1 cellular context compared by ENCODE assay signal in the genomic region with DNA sequence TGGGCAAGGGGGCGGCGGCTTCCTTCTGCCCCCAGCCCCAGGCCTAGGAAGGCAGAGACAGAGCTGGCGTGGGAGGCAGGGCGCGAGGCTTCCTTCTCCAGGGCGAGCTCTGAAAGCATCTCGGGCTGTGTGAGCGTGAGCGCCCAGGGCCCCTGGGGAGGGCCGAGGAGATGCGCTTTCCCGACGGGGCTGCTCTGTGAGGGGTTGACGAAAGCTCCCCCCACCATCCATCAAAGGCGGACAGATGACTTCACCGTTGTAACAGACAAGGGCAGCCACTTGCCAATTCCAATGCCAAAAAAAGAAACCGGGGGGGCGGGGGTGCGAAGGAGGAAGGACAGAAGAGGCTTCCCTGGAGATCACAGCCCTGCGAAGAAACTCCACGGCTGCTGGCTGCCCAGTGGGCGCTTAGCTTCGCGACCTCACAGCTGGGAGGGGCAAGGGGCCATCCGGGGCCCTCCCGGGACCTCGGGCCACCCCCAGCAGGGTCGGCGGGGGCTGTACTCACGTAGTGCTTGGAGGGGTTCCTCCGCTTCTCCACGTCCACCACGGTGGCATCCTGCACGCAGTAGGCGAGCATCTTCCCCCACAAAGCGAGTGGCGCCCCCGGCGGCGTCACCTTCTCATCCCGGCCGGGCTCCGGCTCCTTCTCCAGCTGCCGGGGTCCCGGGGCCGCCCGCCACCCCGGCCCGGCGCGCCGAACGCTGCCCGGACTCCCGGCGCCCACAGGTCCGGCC.
TF ChIP-seq lines count a peak whose summit lies in the region.

No MANE protein-coding gene starts in this region.

TF ChIP-seq in HepG2, 621 proteins besides CTCF, POLR2A, EP300 and RAD21 (continued from another document):
- TF ChIP-seq FUBP1 (CRISPR knock-in tag; IDR thresholded peaks at IDR 0.05; ENCODE audit: borderline replicate concordance) (no peak), ZNF136 (CRISPR knock-in tag; IDR thresholded peaks at IDR 0.05; ENCODE audit: low read depth) (no peak), DNMT3B (CRISPR knock-in tag; conservative IDR thresholded peaks at IDR 0.05) (no peak), HNRNPL (IDR thresholded peaks at IDR 0.05; ENCODE audit: low read depth, low read length) (0 out of 2 replicates have a peak, but pooled peaks have one; percentile 33), ZNF614 (CRISPR knock-in tag; IDR thresholded peaks at IDR 0.05; ENCODE audit: borderline replicate concordance) (no peak), ZBTB2 (CRISPR knock-in tag; IDR thresholded peaks at IDR 0.05; ENCODE audit: low read depth) (0 out of 2 replicates have a peak, but pooled peaks have one; percentile 12), RBM39 (IDR thresholded peaks at IDR 0.05; ENCODE audit: low read depth, low read length, poor library complexity, severe bottlenecking) (no peak), GABPB1 (CRISPR knock-in tag; IDR thresholded peaks at IDR 0.05) (peak; percentile 23; the same call in 1 of the 2 replicates), NFE2L2 (IDR thresholded peaks at IDR 0.05; ENCODE audit: low read length) (no peak), TRIM22 (IDR thresholded peaks at IDR 0.05) (no peak), GZF1 (CRISPR knock-in tag; IDR thresholded peaks at IDR 0.05) (0 out of 2 replicates have a peak, but pooled peaks have one; percentile 30), ZNF383 (CRISPR knock-in tag; IDR thresholded peaks at IDR 0.05; ENCODE audit: borderline replicate concordance) (no peak), FOSL1 (CRISPR knock-in tag; IDR thresholded peaks at IDR 0.05; ENCODE audit: borderline replicate concordance) (no peak), ZFP1 (CRISPR knock-in tag; IDR thresholded peaks at IDR 0.05) (no peak), TFAP4 (IDR thresholded peaks at IDR 0.05; ENCODE audit: borderline replicate concordance, low read depth) (0 out of 2 replicates have a peak, but pooled peaks have one; percentile 14), STAT6 (CRISPR knock-in tag; IDR thresholded peaks at IDR 0.05; ENCODE audit: borderline replicate concordance) (no peak), ZNF207 (IDR thresholded peaks at IDR 0.05; ENCODE audit: borderline replicate concordance) (no peak), HES4 (CRISPR knock-in tag; IDR thresholded peaks at IDR 0.05; ENCODE audit: borderline replicate concordance) (no peak), ZNF674 (CRISPR knock-in tag; IDR thresholded peaks at IDR 0.05; ENCODE audit: low read depth) (no peak), KDM5A (IDR thresholded peaks at IDR 0.05; ENCODE audit: borderline replicate concordance, low read length) (0 out of 2 replicates have a peak, but pooled peaks have one; percentile 2), MNT (IDR thresholded peaks at IDR 0.05) (no peak)
- TF ChIP-seq, protein P1, sequence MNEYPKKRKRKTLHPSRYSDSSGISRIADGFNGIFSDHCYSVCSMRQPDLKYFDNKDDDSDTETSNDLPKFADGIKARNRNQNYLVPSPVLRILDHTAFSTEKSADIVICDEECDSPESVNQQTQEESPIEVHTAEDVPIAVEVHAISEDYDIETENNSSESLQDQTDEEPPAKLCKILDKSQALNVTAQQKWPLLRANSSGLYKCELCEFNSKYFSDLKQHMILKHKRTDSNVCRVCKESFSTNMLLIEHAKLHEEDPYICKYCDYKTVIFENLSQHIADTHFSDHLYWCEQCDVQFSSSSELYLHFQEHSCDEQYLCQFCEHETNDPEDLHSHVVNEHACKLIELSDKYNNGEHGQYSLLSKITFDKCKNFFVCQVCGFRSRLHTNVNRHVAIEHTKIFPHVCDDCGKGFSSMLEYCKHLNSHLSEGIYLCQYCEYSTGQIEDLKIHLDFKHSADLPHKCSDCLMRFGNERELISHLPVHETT (CRISPR knock-in tag; conservative IDR thresholded peaks at IDR 0.05): no peak
- TF ChIP-seq, protein P2, sequence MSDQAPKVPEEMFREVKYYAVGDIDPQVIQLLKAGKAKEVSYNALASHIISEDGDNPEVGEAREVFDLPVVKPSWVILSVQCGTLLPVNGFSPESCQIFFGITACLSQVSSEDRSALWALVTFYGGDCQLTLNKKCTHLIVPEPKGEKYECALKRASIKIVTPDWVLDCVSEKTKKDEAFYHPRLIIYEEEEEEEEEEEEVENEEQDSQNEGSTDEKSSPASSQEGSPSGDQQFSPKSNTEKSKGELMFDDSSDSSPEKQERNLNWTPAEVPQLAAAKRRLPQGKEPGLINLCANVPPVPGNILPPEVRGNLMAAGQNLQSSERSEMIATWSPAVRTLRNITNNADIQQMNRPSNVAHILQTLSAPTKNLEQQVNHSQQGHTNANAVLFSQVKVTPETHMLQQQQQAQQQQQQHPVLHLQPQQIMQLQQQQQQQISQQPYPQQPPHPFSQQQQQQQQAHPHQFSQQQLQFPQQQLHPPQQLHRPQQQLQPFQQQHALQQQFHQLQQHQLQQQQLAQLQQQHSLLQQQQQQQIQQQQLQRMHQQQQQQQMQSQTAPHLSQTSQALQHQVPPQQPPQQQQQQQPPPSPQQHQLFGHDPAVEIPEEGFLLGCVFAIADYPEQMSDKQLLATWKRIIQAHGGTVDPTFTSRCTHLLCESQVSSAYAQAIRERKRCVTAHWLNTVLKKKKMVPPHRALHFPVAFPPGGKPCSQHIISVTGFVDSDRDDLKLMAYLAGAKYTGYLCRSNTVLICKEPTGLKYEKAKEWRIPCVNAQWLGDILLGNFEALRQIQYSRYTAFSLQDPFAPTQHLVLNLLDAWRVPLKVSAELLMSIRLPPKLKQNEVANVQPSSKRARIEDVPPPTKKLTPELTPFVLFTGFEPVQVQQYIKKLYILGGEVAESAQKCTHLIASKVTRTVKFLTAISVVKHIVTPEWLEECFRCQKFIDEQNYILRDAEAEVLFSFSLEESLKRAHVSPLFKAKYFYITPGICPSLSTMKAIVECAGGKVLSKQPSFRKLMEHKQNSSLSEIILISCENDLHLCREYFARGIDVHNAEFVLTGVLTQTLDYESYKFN (CRISPR knock-in tag; conservative IDR thresholded peaks at IDR 0.05): no peak
- TF ChIP-seq, protein P3, sequence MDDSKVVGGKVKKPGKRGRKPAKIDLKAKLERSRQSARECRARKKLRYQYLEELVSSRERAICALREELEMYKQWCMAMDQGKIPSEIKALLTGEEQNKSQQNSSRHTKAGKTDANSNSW (CRISPR knock-in tag; IDR thresholded peaks at IDR 0.05; ENCODE audit: borderline replicate concordance): no peak
- TF ChIP-seq, protein P4, sequence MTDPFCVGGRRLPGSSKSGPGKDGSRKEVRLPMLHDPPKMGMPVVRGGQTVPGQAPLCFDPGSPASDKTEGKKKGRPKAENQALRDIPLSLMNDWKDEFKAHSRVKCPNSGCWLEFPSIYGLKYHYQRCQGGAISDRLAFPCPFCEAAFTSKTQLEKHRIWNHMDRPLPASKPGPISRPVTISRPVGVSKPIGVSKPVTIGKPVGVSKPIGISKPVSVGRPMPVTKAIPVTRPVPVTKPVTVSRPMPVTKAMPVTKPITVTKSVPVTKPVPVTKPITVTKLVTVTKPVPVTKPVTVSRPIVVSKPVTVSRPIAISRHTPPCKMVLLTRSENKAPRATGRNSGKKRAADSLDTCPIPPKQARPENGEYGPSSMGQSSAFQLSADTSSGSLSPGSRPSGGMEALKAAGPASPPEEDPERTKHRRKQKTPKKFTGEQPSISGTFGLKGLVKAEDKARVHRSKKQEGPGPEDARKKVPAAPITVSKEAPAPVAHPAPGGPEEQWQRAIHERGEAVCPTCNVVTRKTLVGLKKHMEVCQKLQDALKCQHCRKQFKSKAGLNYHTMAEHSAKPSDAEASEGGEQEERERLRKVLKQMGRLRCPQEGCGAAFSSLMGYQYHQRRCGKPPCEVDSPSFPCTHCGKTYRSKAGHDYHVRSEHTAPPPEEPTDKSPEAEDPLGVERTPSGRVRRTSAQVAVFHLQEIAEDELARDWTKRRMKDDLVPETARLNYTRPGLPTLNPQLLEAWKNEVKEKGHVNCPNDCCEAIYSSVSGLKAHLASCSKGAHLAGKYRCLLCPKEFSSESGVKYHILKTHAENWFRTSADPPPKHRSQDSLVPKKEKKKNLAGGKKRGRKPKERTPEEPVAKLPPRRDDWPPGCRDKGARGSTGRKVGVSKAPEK (CRISPR knock-in tag; IDR thresholded peaks at IDR 0.05; ENCODE audit: borderline replicate concordance): 0 out of 2 replicates have a peak, but pooled peaks have one; percentile 5
TF ChIP-seq in HepG2: peak in this region for 36.
